ENCODE assay signal across 24 cellular contexts in genomic region chr2:108384662-108385393, GRCh38. TPM values are rescaled to one million over a fixed set of nuclear protein-coding genes. Genes with fewer than 3 reads are reported as not detected.
"Had no signal": no experiment of that assay in that cellular context is flagged by ENCODE, and none has a peak within 500 bp of the region (broad histone marks: within the 10 kb centered on the region; RNA-seq: fewer than 3 reads in every experiment).

No MANE protein-coding gene starts in this region.

- DNase-seq: activated CD4-positive, alpha-beta T cell treated with anti-CD3 and anti-CD28 coated beads for 48 hours; activated CD4-positive, alpha-beta T cell treated with anti-CD3 and anti-CD28 coated beads, Interleukin-2, amount 50 U/mL, for 48 hours; activated CD8-positive, alpha-beta memory T cell treated with anti-CD3 and anti-CD28 coated beads, Interleukin-2, amount 50 U/mL, for 4 hours; activated effector memory CD4-positive, alpha-beta T cell treated with anti-CD3 and anti-CD28 coated beads, Interleukin-2, amount 50 U/mL, for 16 hours; activated naive CD4-positive, alpha-beta T cell treated with anti-CD3 and anti-CD28 coated beads for 36 hours; activated naive CD8-positive, alpha-beta T cell treated with anti-CD3 and anti-CD28 coated beads for 36 hours; activated T-cell treated with anti-CD3 and anti-CD28 coated beads, Interleukin-2, amount 50 U/mL, for 1 hour; adrenal gland; brain microvascular endothelial cell; heart right ventricle; left ventricle myocardium inferior; pancreas; psoas muscle; stimulated activated naive CD4-positive, alpha-beta T cell; T-helper 9 cell had no signal

- H3K9me3 ChIP-seq: adrenal gland, ascending aorta, heart right ventricle, left ventricle myocardium inferior, pancreas, psoas muscle, right atrium auricular region, tibial nerve had no signal

- H3K27ac ChIP-seq: adrenal gland, ascending aorta, brain microvascular endothelial cell, heart right ventricle, left ventricle myocardium inferior, psoas muscle, right atrium auricular region, tibial nerve, VCaP had no signal

- H3K36me3 ChIP-seq: adrenal gland, ascending aorta, brain microvascular endothelial cell, pancreas had no signal

- ATAC-seq: heart right ventricle, psoas muscle had no signal

- H3K27me3 ChIP-seq: adrenal gland, ascending aorta, brain microvascular endothelial cell, heart right ventricle, pancreas, right atrium auricular region, tibial nerve had no signal

- H3K4me1 ChIP-seq: adrenal gland, ascending aorta, pancreas, psoas muscle, right atrium auricular region, tibial nerve had no signal

- H3K4me3 ChIP-seq: adrenal gland, ascending aorta, heart right ventricle, left ventricle myocardium inferior, lung, pancreas, psoas muscle, right atrium auricular region, tibial nerve had no signal

RNA-seq across cellular contexts. Expression of gene SULT1C4, which starts 7.1 kb away (rescaled TPM):
- total RNA-seq: activated CD8-positive, alpha-beta memory T cell treated with anti-CD3 and anti-CD28 coated beads for 36 hours; activated naive CD4-positive, alpha-beta T cell treated with anti-CD3 and anti-CD28 coated beads for 36 hours; activated naive CD8-positive, alpha-beta T cell treated with anti-CD3 and anti-CD28 coated beads for 36 hours; activated T-helper 1 cell treated with anti-CD3 and anti-CD28 coated beads, Interleukin-12 subunit alpha, Interleukin-12 subunit beta, Interleukin-2, Interleukin-4 antibody, amounts not matched to agents 30 ng/mL and 10 ng/mL and 1 ng/mL, durations not matched to agents 14 hours and 24 hours and 36 hours; T-helper 1 cell treated with Interleukin-12 subunit alpha and Interleukin-12 subunit beta and Interleukin-4 antibody, amounts not matched to agents 30 ng/mL and 1 ng/mL, for 36 hours had no signal
- polyA plus RNA-seq: neural cell had no signal
